Comparison of ENCODE assay signal across 9 cellular contexts in the genomic region with DNA sequence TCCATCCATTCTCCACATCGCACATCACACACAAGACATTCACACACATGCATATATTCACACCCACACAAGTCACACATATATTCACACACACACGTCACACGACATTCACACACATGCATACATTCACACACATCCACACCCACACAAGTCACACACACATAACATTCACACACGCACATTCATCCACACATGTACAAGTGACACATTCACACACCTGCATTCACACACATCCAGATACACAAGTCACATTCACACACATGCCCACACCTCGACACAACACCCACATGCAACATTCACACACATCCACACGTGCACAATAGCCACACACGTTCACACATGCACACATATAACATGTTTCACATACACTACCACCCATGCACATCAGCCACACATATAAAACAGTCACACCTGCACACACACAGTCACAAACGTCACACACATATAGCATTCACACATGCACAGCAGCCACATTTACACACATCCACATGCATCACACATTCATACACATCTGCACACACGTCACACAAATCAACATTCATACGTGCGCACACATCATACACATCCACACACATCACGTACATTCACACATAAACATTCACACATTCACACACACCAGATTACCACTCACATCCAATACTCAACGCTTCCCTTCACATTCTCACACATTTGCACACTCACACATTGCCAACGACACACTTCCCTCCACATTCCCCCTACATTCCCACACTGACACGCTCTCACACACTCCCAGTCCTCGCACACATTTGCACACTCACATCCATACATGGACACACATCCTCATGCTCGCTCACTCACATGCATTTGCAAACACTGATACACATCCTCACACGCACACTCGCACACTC. TPM values are rescaled to one million over a fixed set of nuclear protein-coding genes. Genes with fewer than 3 reads are reported as not detected.
DNase-seq lines count a peak whose midpoint lies in the region; ATAC-seq and TF ChIP-seq lines count a peak whose summit lies in the region.
"Had no signal": no experiment of that assay in that cellular context is flagged by ENCODE, and none has a peak within 500 bp of the region (broad histone marks: within the 10 kb centered on the region; RNA-seq: fewer than 3 reads in every experiment).

No MANE protein-coding gene starts in this region.

- H3K27ac ChIP-seq in DOHH2 (ENCODE audit: low read depth, low read length) (no peak overlapping the region), PC-3 (ENCODE audit: low read length) (no peak overlapping the region)
- H3K27ac ChIP-seq: thyroid gland had no signal

- H3K9me2 ChIP-seq in DOHH2 (replicated peaks; ENCODE audit: control insufficient read depth, low read length) (no peaks in the 10 kb centered on the region), PC-3 (replicated peaks; ENCODE audit: low read length) (no peaks in the 10 kb centered on the region)

- ATAC-seq in PC-3: no peak

- H3K4me1 ChIP-seq in DOHH2 (ENCODE audit: control insufficient read depth, low read length) (peaks cover 12% of the 10 kb centered on the region), PC-3 (ENCODE audit: insufficient read depth, low read length) (peaks cover 29% of the 10 kb centered on the region), skeletal muscle satellite cell (ENCODE audit: control insufficient read depth, insufficient read depth, low read length) (peaks cover 17% of the 10 kb centered on the region)

- H3K27me3 ChIP-seq in DOHH2 (ENCODE audit: control insufficient read depth, low read length) (peaks cover 8% of the 10 kb centered on the region; the same call in 1 of the 2 replicates), PC-3 (ENCODE audit: low read length) (no peaks in the 10 kb centered on the region), skeletal muscle satellite cell (ENCODE audit: control insufficient read depth, insufficient read depth, low read length) (no peaks in the 10 kb centered on the region)
- H3K27me3 ChIP-seq: thyroid gland had no signal

- no peaks in the 10 kb centered on the region for H3K36me3 ChIP-seq in DOHH2 (ENCODE audit: control insufficient read depth, low read length)
- no peaks in the 10 kb centered on the region for H3K36me3 ChIP-seq in PC-3 (ENCODE audit: low read depth, low read length)
- no peaks in the 10 kb centered on the region for H3K36me3 ChIP-seq in skeletal muscle satellite cell (ENCODE audit: insufficient read depth, low read length)
- H3K36me3 ChIP-seq: thyroid gland had no signal

- H3K4me2 ChIP-seq in DOHH2 (ENCODE audit: low read length) (peak overlapping the region; percentile 47), PC-3 (ENCODE audit: low read length) (peak overlapping the region; percentile 88), skeletal muscle satellite cell (ENCODE audit: low read length) (peak overlapping the region; percentile 77)

- intact Hi-C loops in PC-3 (cut with micrococcal nuclease): loop anchor here (5.0 kb wide), 1 partner anchor 93 kb away; no protein-coding TSS in a partner anchor

- H3K9ac ChIP-seq in PC-3 (ENCODE audit: low read length) (peak overlapping the region; percentile 38), skeletal muscle satellite cell (ENCODE audit: low read depth, low read length) (no peak overlapping the region)

- peak overlapping the region; percentile 63 for H2AFZ ChIP-seq in PC-3 (ENCODE audit: low read length)

- peak overlapping the region; percentile 23; the same call in 1 of the 2 replicates for H3K4me3 ChIP-seq in DOHH2 (ENCODE audit: low read length)
- peak overlapping the region; percentile 61 for H3K4me3 ChIP-seq in PC-3 (ENCODE audit: low read length)
- peak overlapping the region; percentile 46 for H3K4me3 ChIP-seq in fibroblast of pulmonary artery (replicated peaks; ENCODE audit: low read depth, low read length)
- H3K4me3 ChIP-seq in skeletal muscle satellite cell (ENCODE audit: low read length): peak overlapping the region; percentile 60

- no peak for DNase-seq in PC-3
- DNase-seq in fibroblast of pulmonary artery (ENCODE audit: low read depth): no peak
- no peak for DNase-seq in stimulated activated CD4-positive, alpha-beta T cell treated with anti-CD3 and anti-CD28 coated beads, Interleukin-4, amount 100 ng/mL, for 1 hour
- DNase-seq in DMS 273 treated with DMSO at 0.1 percent for 48 hours (lab: John Stamatoyannopoulos, UW): no peak
- DNase-seq in NCI-H2227 (lab: John Stamatoyannopoulos, UW; ENCODE audit: unreplicated experiment): no peak
- DNase-seq in NCI-H82 treated with DMSO at 0.1 percent for 48 hours (lab: John Stamatoyannopoulos, UW; ENCODE audit: unreplicated experiment): no peak

- H3F3A ChIP-seq in DOHH2 (ENCODE audit: control insufficient read depth, insufficient read depth): no peaks in the 10 kb centered on the region
- no peaks in the 10 kb centered on the region for H3F3A ChIP-seq in PC-3 (ENCODE audit: low read length, unreplicated experiment)

- TF ChIP-seq CTCF in DOHH2 (IDR thresholded peaks at IDR 0.05; ENCODE audit: low read depth, low read length, poor library complexity, severe bottlenecking): no peak
- no peak for TF ChIP-seq CTCF in PC-3 (conservative IDR thresholded peaks at IDR 0.05; ENCODE audit: low read depth, low read length)
- no peak for TF ChIP-seq CTCF in fibroblast of pulmonary artery (IDR thresholded peaks at IDR 0.05; ENCODE audit: low read length, missing control alignments)

- CTCF ChIA-PET in PC-3 (lab: Charles Lee): no interaction called here

- no peaks in the 10 kb centered on the region for H3K9me3 ChIP-seq in DOHH2 (ENCODE audit: control insufficient read depth, insufficient read depth, low read length)
- no peaks in the 10 kb centered on the region for H3K9me3 ChIP-seq in PC-3 (ENCODE audit: low read length)
- H3K9me3 ChIP-seq in skeletal muscle satellite cell (replicated peaks; ENCODE audit: low read length): no peaks in the 10 kb centered on the region
- H3K9me3 ChIP-seq: thyroid gland had no signal

- no TSS peak for BruUV-seq in PC-3 (replicated peaks; lab: Mats Ljungman, UMichigan)

- POLR2A ChIA-PET in PC-3 (lab: Charles Lee; ENCODE audit: unreplicated experiment): no interaction called here

- no peaks in the 10 kb centered on the region for H4K20me1 ChIP-seq in DOHH2 (ENCODE audit: control insufficient read depth, insufficient read depth, low read depth, low read length)
- no peaks in the 10 kb centered on the region for H4K20me1 ChIP-seq in PC-3 (ENCODE audit: low read length)

- H3K79me2 ChIP-seq in DOHH2 (ENCODE audit: control insufficient read depth, low read length) (no peaks in the 10 kb centered on the region), PC-3 (ENCODE audit: low read length) (peaks cover 6% of the 10 kb centered on the region; the same call in 1 of the 2 replicates)

RNA-seq across cellular contexts. Expression of gene ANKRD10, which starts 41.0 kb away (rescaled TPM):
- 47.1 and 60.2 TPM in 2 replicates for total RNA-seq in PC-3 (2014; rRNA removed)
- total RNA-seq in skeletal muscle satellite cell (2012; rRNA removed): 44.1 and 46.9 TPM in 2 replicates
